26 cellular contexts compared by ENCODE assay signal in genomic region chr7:135190703-135191102, GRCh38. TPM values are rescaled to one million over a fixed set of nuclear protein-coding genes. Genes with fewer than 3 reads are reported as not detected.
"Had no signal": no experiment of that assay in that cellular context is flagged by ENCODE, and none has a peak within 500 bp of the region (broad histone marks: within the 10 kb centered on the region; RNA-seq: fewer than 3 reads in every experiment).

No MANE protein-coding gene starts in this region.

- H2AFZ ChIP-seq: neural progenitor cell had no signal

- ATAC-seq: heart right ventricle; naive thymus-derived CD4-positive, alpha-beta T cell had no signal

- H3K4me3 ChIP-seq: adrenal gland, cardiac muscle cell, heart right ventricle, neural progenitor cell, prostate gland, right atrium auricular region, testis had no signal

- H3K4me1 Mint-ChIP-seq: naive thymus-derived CD4-positive, alpha-beta T cell had no signal

- H3K4me2 ChIP-seq: neural progenitor cell had no signal

- H3K27me3 Mint-ChIP-seq: naive thymus-derived CD4-positive, alpha-beta T cell; type B pancreatic cell had no signal

- H3K4me1 ChIP-seq: neural progenitor cell, prostate gland, right atrium auricular region had no signal

- H3K27me3 ChIP-seq: adrenal gland, cardiac muscle cell, heart right ventricle, neural progenitor cell, right atrium auricular region, testis had no signal

- FAIRE-seq: astrocyte had no signal

- H3K4me3 Mint-ChIP-seq: immature natural killer cell; naive thymus-derived CD4-positive, alpha-beta T cell; neural progenitor cell; type B pancreatic cell had no signal

- H3K9me3 ChIP-seq: adrenal gland, heart right ventricle, prostate gland, right atrium auricular region, testis had no signal

- H3K9ac ChIP-seq: neural progenitor cell had no signal

- H3K27ac ChIP-seq: cardiac muscle cell, heart right ventricle, neural progenitor cell, prostate gland, right atrium auricular region, VCaP had no signal

- DNase-seq: activated CD4-positive, alpha-beta T cell treated with anti-CD3 and anti-CD28 coated beads, Interleukin-2, amount 50 U/mL, for 1 hour; activated CD4-positive, CD25-positive, alpha-beta regulatory T cell treated with anti-CD3 and anti-CD28 coated beads, Interleukin-2, amount 50 U/mL, for 72 hours; activated CD8-positive, alpha-beta memory T cell treated with anti-CD3 and anti-CD28 coated beads, Interleukin-2, amount 50 U/mL, for 48 hours; activated gamma-delta T cell treated with Interleukin-2 at 50 U/mL for 16 hours; heart right ventricle; immature natural killer cell; mesendoderm; naive thymus-derived CD4-positive, alpha-beta T cell; stimulated activated CD4-positive, alpha-beta T cell treated with anti-CD3 and anti-CD28 coated beads, Interleukin-2, amount 100 ng/mL, for 24 hours; T-helper 2 cell had no signal

- H3K9me3 Mint-ChIP-seq: immature natural killer cell; naive thymus-derived CD4-positive, alpha-beta T cell; neural progenitor cell; type B pancreatic cell had no signal

- H3K36me3 ChIP-seq: neural progenitor cell had no signal

- H3K27ac Mint-ChIP-seq: neural progenitor cell, type B pancreatic cell had no signal

RNA-seq across cellular contexts. Expression of gene TMEM140, which starts 42.8 kb away (rescaled TPM):
- total RNA-seq: cardiac muscle cell, chondrocyte, osteocyte had no signal

RNA-seq across cellular contexts. Expression of gene STRA8, which starts 42.9 kb away (rescaled TPM):
- total RNA-seq: adrenal gland; astrocyte; cardiac muscle cell; chondrocyte; dermis microvascular lymphatic vessel endothelial cell; epithelial cell of proximal tubule; heart right ventricle; mucosa of gallbladder; naive thymus-derived CD4-positive, alpha-beta T cell; osteocyte; prostate gland; right atrium auricular region; skeletal muscle tissue had no signal
- polyA plus RNA-seq: adrenal gland; cardiac muscle cell; heart right ventricle; immature natural killer cell; liver; naive thymus-derived CD4-positive, alpha-beta T cell had no signal
